1 cellular context compared by ENCODE assay signal in genomic region chr11:82398300-82398815, GRCh38.
TF ChIP-seq lines count a peak whose summit lies in the region.

No MANE protein-coding gene starts in this region.

TF ChIP-seq in HepG2, 621 proteins besides CTCF, POLR2A, EP300 and RAD21 (continued from another document):
- TF ChIP-seq ZGPAT (CRISPR knock-in tag; IDR thresholded peaks at IDR 0.05) (no peak), GFI1 (CRISPR knock-in tag; IDR thresholded peaks at IDR 0.05; ENCODE audit: borderline replicate concordance) (no peak), ZFP1 (CRISPR knock-in tag; IDR thresholded peaks at IDR 0.05) (no peak), ZNF550 (CRISPR knock-in tag; IDR thresholded peaks at IDR 0.05; ENCODE audit: borderline replicate concordance) (no peak), RARA (CRISPR knock-in tag; IDR thresholded peaks at IDR 0.05) (peak; percentile 42), PRDM10 (CRISPR knock-in tag; IDR thresholded peaks at IDR 0.05; ENCODE audit: low read depth) (peak; percentile 90), FLYWCH1 (CRISPR knock-in tag; IDR thresholded peaks at IDR 0.05) (no peak), RXRB (CRISPR knock-in tag; IDR thresholded peaks at IDR 0.05; ENCODE audit: borderline replicate concordance) (peak; percentile 71), SNAI1 (CRISPR knock-in tag; IDR thresholded peaks at IDR 0.05; ENCODE audit: borderline replicate concordance) (no peak), GABPA (IDR thresholded peaks at IDR 0.05; ENCODE audit: low read depth, low read length) (no peak), GABPA (CRISPR knock-in tag; IDR thresholded peaks at IDR 0.05; ENCODE audit: low read depth) (peak; percentile 44; the same call in 1 of the 2 replicates)
